ENCODE assay signal across 17 cellular contexts in the genomic region with DNA sequence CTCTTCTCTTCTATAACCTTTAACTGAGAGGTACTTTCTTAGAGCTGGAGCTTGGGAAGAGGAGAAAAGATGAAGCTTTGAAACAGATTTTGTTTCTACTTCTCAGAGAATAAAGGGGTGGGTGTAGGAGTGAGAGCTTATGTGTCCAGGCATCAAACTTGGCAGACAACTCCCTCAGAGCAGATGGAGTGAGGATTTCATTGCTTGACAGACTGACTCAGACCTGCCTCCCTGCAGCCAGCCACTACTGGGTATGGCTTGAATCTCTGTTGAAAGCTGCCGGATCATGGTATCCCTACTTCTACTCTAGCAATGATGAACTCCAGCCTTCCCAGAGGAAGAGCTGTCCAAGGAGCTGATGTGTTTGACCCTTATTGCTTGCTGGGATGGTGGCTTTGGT.
A peak's percentile ranks its signal among the peaks of the same experiment; 100 is the strongest.
DNase-seq lines count a peak whose midpoint lies in the region; ATAC-seq lines count a peak whose summit lies in the region.
"Had no signal": no experiment of that assay in that cellular context is flagged by ENCODE, and none has a peak within 500 bp of the region (broad histone marks: within the 10 kb centered on the region; RNA-seq: fewer than 3 reads in every experiment).

No MANE protein-coding gene starts in this region.

- no peaks in the 10 kb centered on the region for H3K36me3 Mint-ChIP-seq in stimulated activated naive B cell treated with anti-CD40 and anti-IgM and Interleukin-4, amounts not matched to agents 10 μg/mL and 1 μg/mL and 100 μg/mL, for 72 hours
- H3K36me3 Mint-ChIP-seq: CD14-positive monocyte had no signal

- H3K4me3 Mint-ChIP-seq in stimulated activated naive B cell treated with anti-CD40 and anti-IgM and Interleukin-4, amounts not matched to agents 10 μg/mL and 1 μg/mL and 100 μg/mL, for 72 hours, result no peak overlapping the region
- H3K4me3 Mint-ChIP-seq: HFFc6 had no signal

- H3K27ac Mint-ChIP-seq in stimulated activated naive B cell treated with anti-CD40 and anti-IgM and Interleukin-4, amounts not matched to agents 10 μg/mL and 1 μg/mL and 100 μg/mL, for 72 hours, result no peak overlapping the region
- H3K27ac Mint-ChIP-seq: CD14-positive monocyte, HFFc6 had no signal

- no peak for ATAC-seq in HG02759 (IDR thresholded peaks at IDR 0.05; ENCODE audit: unreplicated experiment)
- no peak for ATAC-seq in stimulated activated naive B cell treated with anti-CD40 and anti-IgM and Interleukin-4, amounts not matched to agents 10 μg/mL and 1 μg/mL and 100 μg/mL, for 72 hours (replicated peaks)
- ATAC-seq: A549, Right ventricle myocardium inferior had no signal

- no peaks in the 10 kb centered on the region for H3K4me1 Mint-ChIP-seq in stimulated activated naive B cell treated with anti-CD40 and anti-IgM and Interleukin-4, amounts not matched to agents 10 μg/mL and 1 μg/mL and 100 μg/mL, for 72 hours
- H3K4me1 Mint-ChIP-seq: CD14-positive monocyte had no signal

- peak; percentile 67 for DNase-seq in D341Med (ENCODE audit: low spot score)
- peak; percentile 4 for DNase-seq in NCI-H2171 (lab: John Stamatoyannopoulos, UW)
- peak in 35 of 58 donors; percentile 4 to 83 (median 21) for DNase-seq in anterior cingulate cortex (lab: John Stamatoyannopoulos, UW)
- DNase-seq in middle frontal gyrus (ENCODE audit: extremely low spot score, low spot score), result peak; percentile 67
- no peak for DNase-seq in KBM-7
- no peak for DNase-seq in stimulated activated naive B cell treated with anti-CD40 and anti-IgM and Interleukin-4, amounts not matched to agents 10 μg/mL and 1 μg/mL and 100 μg/mL, for 72 hours
- DNase-seq in NCI-H1092 (lab: John Stamatoyannopoulos, UW), result no peak
- DNase-seq: HFFc6, MG63, NCI-H1092 treated with DMSO at 0.1 percent for 48 hours, NCI-H2107, NCI-H774, Peyer's patch had no signal

- H3K9me3 Mint-ChIP-seq in stimulated activated naive B cell treated with anti-CD40 and anti-IgM and Interleukin-4, amounts not matched to agents 10 μg/mL and 1 μg/mL and 100 μg/mL, for 72 hours, result peaks cover 2 to 3% of the 10 kb centered on the region in 2 donors
- H3K9me3 Mint-ChIP-seq: CD14-positive monocyte, HFFc6 had no signal

- in situ Hi-C loops in KBM-7 (cut with MboI; ENCODE audit: low pct_unique_long_range_greater_than_20kb, low sequenced_read_pairs), result no loop called here

- H3K27me3 Mint-ChIP-seq in stimulated activated naive B cell treated with anti-CD40 and anti-IgM and Interleukin-4, amounts not matched to agents 10 μg/mL and 1 μg/mL and 100 μg/mL, for 72 hours, result peaks cover 23 to 24% of the 10 kb centered on the region in 2 donors

Comparison
In these comparisons a context has a peak if more than half of its experiments do, and no peak if none do; other contexts are left out.
1. DNase-seq: peak in D341Med (single experiment), NCI-H2171 (single experiment), anterior cingulate cortex (35 of 58) and middle frontal gyrus (single experiment); none in KBM-7 (single experiment), stimulated activated naive B cell treated with anti-CD40 and anti-IgM and Interleukin-4, amounts not matched to agents 10 μg/mL and 1 μg/mL and 100 μg/mL, for 72 hours (single experiment) and NCI-H1092 (single experiment).